Comparison of ENCODE assay signal across 9 cellular contexts in the genomic region with DNA sequence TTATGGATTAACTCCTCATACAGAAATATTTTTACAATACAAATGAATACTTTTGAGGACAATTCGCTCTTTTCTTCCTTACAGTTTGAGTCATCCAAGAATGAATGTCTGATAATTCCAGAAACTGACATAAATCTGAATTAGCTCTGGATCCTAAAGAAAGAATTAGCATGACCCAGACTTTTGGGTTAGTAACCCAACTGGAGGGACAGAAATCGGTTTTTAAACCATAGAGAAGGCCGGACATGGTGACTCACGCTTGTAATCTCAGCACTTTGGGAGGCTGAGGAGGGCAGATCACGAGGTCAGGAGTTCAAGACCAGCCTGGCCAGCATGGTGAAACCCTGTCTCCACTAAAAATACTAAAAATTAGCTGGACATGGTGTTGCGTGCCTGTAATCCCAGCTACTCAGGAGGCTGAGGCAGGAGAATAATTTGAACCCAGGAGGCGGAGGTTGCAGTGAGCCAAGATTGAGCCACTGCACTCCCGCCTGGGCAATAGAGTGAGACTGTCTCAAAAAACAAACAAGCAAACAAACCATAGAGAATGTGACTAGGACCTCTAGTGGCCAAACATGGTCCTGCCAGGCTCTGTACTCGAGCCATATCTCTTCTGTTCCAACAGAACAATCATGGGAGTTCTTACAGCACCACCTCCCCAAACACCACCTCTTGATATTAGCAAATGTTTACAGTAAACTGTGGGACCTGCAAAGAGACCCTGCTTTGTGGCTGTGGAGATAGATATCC. TPM values are rescaled to one million over a fixed set of nuclear protein-coding genes. Genes with fewer than 3 reads are reported as not detected.
DNase-seq lines count a peak whose midpoint lies in the region; ATAC-seq, FAIRE-seq and TF ChIP-seq lines count a peak whose summit lies in the region.
"Had no signal": no experiment of that assay in that cellular context is flagged by ENCODE, and none has a peak within 500 bp of the region (broad histone marks: within the 10 kb centered on the region; RNA-seq: fewer than 3 reads in every experiment).

No MANE protein-coding gene starts in this region.

- ATAC-seq in GM18858 (IDR thresholded peaks at IDR 0.05; ENCODE audit: unreplicated experiment): peak; percentile 92
- peak; percentile 77 for ATAC-seq in HG03135 (IDR thresholded peaks at IDR 0.05; ENCODE audit: unreplicated experiment)
- ATAC-seq in K562: peak; percentile 73
- no peak for ATAC-seq in psoas muscle
- ATAC-seq in activated naive CD4-positive, alpha-beta T cell treated with anti-CD3 and anti-CD28 coated beads, Interleukin-2, amount 50 U/mL, for 72 hours: no peak

- no TSS peak for BruUV-seq in K562 (replicated peaks; lab: Mats Ljungman, UMichigan)

- no peaks in the 10 kb centered on the region for H3K4me1 ChIP-seq in K562 (replicated peaks in 1 of 2; ENCODE audit: control insufficient read depth in 2 of 2, insufficient read depth in 2 of 2, low read length in 2 of 2)
- peaks cover 3% of the 10 kb centered on the region for H3K4me1 ChIP-seq in psoas muscle

- no peaks in the 10 kb centered on the region for H3K36me3 ChIP-seq in K562 (ENCODE audit: control insufficient read depth, insufficient read depth, low read length)
- H3K36me3 ChIP-seq in psoas muscle (ENCODE audit: insufficient read depth in 1 of 2, low read depth in 1 of 2): no peaks in the 10 kb centered on the region
- H3K36me3 ChIP-seq: SJSA1 had no signal

- POLR2A ChIA-PET in K562 (lab: Yijun Ruan, JAX): no interaction called here

- TF ChIP-seq CTCF in K562 (IDR thresholded peaks at IDR 0.05 in 2 of 3, conservative IDR thresholded peaks at IDR 0.05 in 1 of 3; ENCODE audit: insufficient read depth in 2 of 3, low read depth in 1 of 3, low read length in 3 of 3): peak; percentile 19 to 41 (median 38); a peak in 3 of 6 replicates
- TF ChIP-seq CTCF in psoas muscle (IDR thresholded peaks at IDR 0.05): peak; percentile 27
- no peak for TF ChIP-seq CTCF in foreskin fibroblast (IDR thresholded peaks at IDR 0.05; ENCODE audit: low read depth, low read length)

- H3K9me1 ChIP-seq in K562 (ENCODE audit: control insufficient read depth, insufficient read depth, low read length): no peaks in the 10 kb centered on the region

- peak; percentile 4 to 18 (median 10) for DNase-seq in K562 (ENCODE audit: extremely low read depth in 1 of 4, low spot score in 3 of 4)
- no peak for DNase-seq in psoas muscle
- DNase-seq in activated naive CD4-positive, alpha-beta T cell treated with anti-CD3 and anti-CD28 coated beads, Interleukin-2, amount 50 U/mL, for 72 hours (ENCODE audit: low spot score in 2 of 2): no peak
- DNase-seq in GOT3 (lab: John Stamatoyannopoulos, UW): no peak
- DNase-seq in foreskin fibroblast: no peak
- no peak for DNase-seq in NCI-H2081 treated with DMSO at 0.1 percent for 48 hours (lab: John Stamatoyannopoulos, UW)

- H3K9ac ChIP-seq in K562 (ENCODE audit: insufficient read depth in 1 of 2, low read depth in 2 of 2, low read length in 2 of 2): no peak overlapping the region

- H3K27ac Mint-ChIP-seq in activated naive CD4-positive, alpha-beta T cell treated with anti-CD3 and anti-CD28 coated beads, Interleukin-2, amount 50 U/mL, for 72 hours: no peak overlapping the region

- in situ Hi-C loops in K562 (cut with MboI): no loop called here

- H3K9me3 Mint-ChIP-seq in activated naive CD4-positive, alpha-beta T cell treated with anti-CD3 and anti-CD28 coated beads, Interleukin-2, amount 50 U/mL, for 72 hours: peaks cover 6 to 16% of the 10 kb centered on the region in 2 donors

- TF ChIP-seq RAD21 in K562 (CRISPR knock-in tag; conservative IDR thresholded peaks at IDR 0.05 in 1 of 2, IDR thresholded peaks at IDR 0.05 in 1 of 2): peak; percentile 47 to 61

- no peak overlapping the region for H2AFZ ChIP-seq in K562 (ENCODE audit: low read depth, low read length)

- TF ChIP-seq POLR2A in K562 (conservative IDR thresholded peaks at IDR 0.05): no peak

- intact Hi-C loops in K562 (cut with micrococcal nuclease): loop anchor here (5.0 kb wide), 1 partner anchor 97 kb away; no protein-coding TSS in a partner anchor
- intact Hi-C loops in psoas muscle (cut with DNase I): no loop called here

- H3K36me3 Mint-ChIP-seq in activated naive CD4-positive, alpha-beta T cell treated with anti-CD3 and anti-CD28 coated beads, Interleukin-2, amount 50 U/mL, for 72 hours: no peaks in the 10 kb centered on the region

- H4K20me1 ChIP-seq in K562 (replicated peaks; ENCODE audit: control insufficient read depth, insufficient read depth, low read length): no peaks in the 10 kb centered on the region

- TF ChIP-seq EP300 in K562 (IDR thresholded peaks at IDR 0.05; ENCODE audit: low read length): no peak

- H3K9me3 ChIP-seq in K562 (replicated peaks; ENCODE audit: control insufficient read depth, insufficient read depth, low read depth, low read length) (no peaks in the 10 kb centered on the region), psoas muscle (no peaks in the 10 kb centered on the region)
- H3K9me3 ChIP-seq: SJSA1 had no signal

- H3K27ac ChIP-seq in K562 (ENCODE audit: extremely low read depth, low read depth, low read length) (no peak overlapping the region), psoas muscle (no peak overlapping the region)
- H3K27ac ChIP-seq: SJSA1 had no signal

- no peaks in the 10 kb centered on the region for H3K27me3 ChIP-seq in K562 (ENCODE audit: control insufficient read depth in 2 of 2, insufficient read depth in 2 of 2, low read length in 2 of 2)
- H3K27me3 ChIP-seq in psoas muscle (ENCODE audit: insufficient read depth in 3 of 3, low read length in 2 of 3): no peaks in the 10 kb centered on the region
- H3K27me3 ChIP-seq: SJSA1 had no signal

- FAIRE-seq in K562 (lab: Jason Lieb, UNC): no peak

- no peak overlapping the region for H3K4me2 ChIP-seq in K562 (ENCODE audit: insufficient read depth, low read length)

- no peaks in the 10 kb centered on the region for H3K79me2 ChIP-seq in K562 (ENCODE audit: control insufficient read depth, insufficient read depth, low read length)

- H3K4me3 ChIP-seq in K562: no peak overlapping the region
- no peak overlapping the region for H3K4me3 ChIP-seq in psoas muscle
- no peak overlapping the region for H3K4me3 ChIP-seq in foreskin fibroblast (ENCODE audit: low read depth in 1 of 2, low read length in 2 of 2)
- H3K4me3 ChIP-seq: SJSA1 had no signal

- WGBS in K562 (ENCODE audit: insufficient coverage, low coverage, missing lambda C conversion rate): 0% methylated on average over 4 of the region's 9 CpGs
- WGBS in psoas muscle, 3 donors: 91 to 94% (median 92%) methylated on average over 9 of the region's 9 CpGs

- CTCF ChIA-PET in K562 (lab: Yijun Ruan, JAX; ENCODE audit: low intra/inter-chr PET ratio): interaction anchor here (1.2 kb wide), 1 partner anchor 95 kb away, joined by 3 read pairs; no protein-coding TSS in a partner anchor

TF ChIP-seq in K562, 482 proteins besides CTCF, POLR2A, EP300 and RAD21 (continues in another document):
- TF ChIP-seq ZNF212 (CRISPR knock-in tag; IDR thresholded peaks at IDR 0.05): no peak
- no peak for TF ChIP-seq GTF2E2 (tag; IDR thresholded peaks at IDR 0.05)
- TF ChIP-seq, protein P1, sequence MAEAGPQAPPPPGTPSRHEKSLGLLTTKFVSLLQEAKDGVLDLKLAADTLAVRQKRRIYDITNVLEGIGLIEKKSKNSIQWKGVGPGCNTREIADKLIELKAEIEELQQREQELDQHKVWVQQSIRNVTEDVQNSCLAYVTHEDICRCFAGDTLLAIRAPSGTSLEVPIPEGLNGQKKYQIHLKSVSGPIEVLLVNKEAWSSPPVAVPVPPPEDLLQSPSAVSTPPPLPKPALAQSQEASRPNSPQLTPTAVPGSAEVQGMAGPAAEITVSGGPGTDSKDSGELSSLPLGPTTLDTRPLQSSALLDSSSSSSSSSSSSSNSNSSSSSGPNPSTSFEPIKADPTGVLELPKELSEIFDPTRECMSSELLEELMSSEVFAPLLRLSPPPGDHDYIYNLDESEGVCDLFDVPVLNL (CRISPR knock-in tag; IDR thresholded peaks at IDR 0.05; ENCODE audit: low read depth): no peak
- TF ChIP-seq, protein P2, sequence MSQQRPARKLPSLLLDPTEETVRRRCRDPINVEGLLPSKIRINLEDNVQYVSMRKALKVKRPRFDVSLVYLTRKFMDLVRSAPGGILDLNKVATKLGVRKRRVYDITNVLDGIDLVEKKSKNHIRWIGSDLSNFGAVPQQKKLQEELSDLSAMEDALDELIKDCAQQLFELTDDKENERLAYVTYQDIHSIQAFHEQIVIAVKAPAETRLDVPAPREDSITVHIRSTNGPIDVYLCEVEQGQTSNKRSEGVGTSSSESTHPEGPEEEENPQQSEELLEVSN (IDR thresholded peaks at IDR 0.05; ENCODE audit: borderline replicate concordance in 1 of 2, extremely low read depth in 1 of 2, insufficient read depth in 1 of 2, insufficient read length in 1 of 2, low read depth in 1 of 2, low read length in 1 of 2, poor library complexity in 1 of 2, severe bottlenecking in 1 of 2): no peak
- no peak for TF ChIP-seq EHMT2 (IDR thresholded peaks at IDR 0.05)

RNA-seq across cellular contexts. Expression of a gene that starts 44.8 kb away (rescaled TPM):
- not detected in 2 replicates for total RNA-seq in K562 (2011; cell fraction: chromatin; rRNA removed; ENCODE audit: low replicate concordance)
- 0.26 TPM in 1 of 2 replicates, not detected in the other for total RNA-seq in K562 (2011; cell fraction: nucleolus; rRNA removed)
- total RNA-seq in K562 (2011; cell fraction: nucleoplasm; rRNA removed): 0.31 TPM in 1 of 2 replicates, not detected in the other
- total RNA-seq in K562 (2014; rRNA removed) (not detected in 2 replicates), K562 (2014; rRNA removed; fragmentation: Illumina TruSeq; extraction: Trizol) (0.07 TPM in 1 of 2 replicates, not detected in the other), K562 (2015; rRNA removed; fragmentation: Illumina TruSeq; extraction: Trizol) (0.07 and 0.08 TPM in 2 replicates), K562 (2021) (not detected in 2 replicates), psoas muscle (1 to 10 TPM; 1.0 to 2.8 (median 2.2) TPM)
- polyA plus RNA-seq in K562 (2011; rRNA removed) (not detected in 2 replicates), K562 (2014; fragmentation: Illumina TruSeq; extraction: Trizol) (0.06 TPM in 1 of 2 replicates, not detected in the other), K562 (2014; fragmentation: Nextera tagmentation; extraction: Ambion mirVana) (under 1 TPM in 1 of 2 experiments, not detected in 1; 0.07 TPM), K562 (2014; rRNA removed) (0.04 and 0.28 TPM in 2 replicates), psoas muscle (1 to 10 TPM; 2.3 to 6.3 (median 2.7) TPM)
- not detected in 2 replicates for polyA plus RNA-seq in K562 (2011; cell fraction: cytosol; rRNA removed)
- not detected in 2 replicates for polyA plus RNA-seq in K562 (2011; cell fraction: nucleus; rRNA removed)
- polyA plus RNA-seq in K562 (2012): 0.16 and 0.72 TPM in 2 replicates
- polyA minus RNA-seq in K562 (2011; rRNA and poly(A)+ RNA removed): not detected in 2 replicates
- polyA minus RNA-seq in K562 (2011; cell fraction: cytosol; rRNA and poly(A)+ RNA removed): 0.76 TPM in 1 of 2 replicates, not detected in the other
- polyA minus RNA-seq in K562 (2011; cell fraction: nucleus; rRNA and poly(A)+ RNA removed): not detected in 2 replicates
- total RNA-seq in activated naive CD4-positive, alpha-beta T cell treated with anti-CD3 and anti-CD28 coated beads, Interleukin-2, amount 50 U/mL, for 72 hours: not detected
- total RNA-seq: SJSA1 had no signal

Comparison
In these comparisons a context has a peak if more than half of its experiments do, and no peak if none do; other contexts are left out.
1. ATAC-seq: peak in GM18858 (single experiment), HG03135 (single experiment) and K562 (single experiment); none in psoas muscle (0 of 4) and activated naive CD4-positive, alpha-beta T cell treated with anti-CD3 and anti-CD28 coated beads, Interleukin-2, amount 50 U/mL, for 72 hours (0 of 2).
2. DNase-seq: peak in K562 (4 of 4); none in psoas muscle (0 of 2), activated naive CD4-positive, alpha-beta T cell treated with anti-CD3 and anti-CD28 coated beads, Interleukin-2, amount 50 U/mL, for 72 hours (0 of 2), GOT3 (single experiment), foreskin fibroblast (0 of 2) and NCI-H2081 treated with DMSO at 0.1 percent for 48 hours (single experiment).